ENCODE assay signal across 15 cellular contexts in genomic region chr6:14068133-14068532, GRCh38. TPM values are rescaled to one million over a fixed set of nuclear protein-coding genes. Genes with fewer than 3 reads are reported as not detected.
DNase-seq lines count a peak whose midpoint lies in the region; ATAC-seq and TF ChIP-seq lines count a peak whose summit lies in the region.
"Had no signal": no experiment of that assay in that cellular context is flagged by ENCODE, and none has a peak within 500 bp of the region (broad histone marks: within the 10 kb centered on the region; RNA-seq: fewer than 3 reads in every experiment).

No MANE protein-coding gene starts in this region.

- H3K9ac ChIP-seq in adipocyte (ENCODE audit: low read length) = no peak overlapping the region

- H3K4me1 ChIP-seq in adipocyte (ENCODE audit: control insufficient read depth, insufficient read depth, low read length) = peaks cover 46% of the 10 kb centered on the region
- no peaks in the 10 kb centered on the region for H3K4me1 ChIP-seq in CD8-positive, alpha-beta memory T cell (ENCODE audit: insufficient read depth, low read length)
- H3K4me1 ChIP-seq: body of pancreas, suprapubic skin had no signal

- no peaks in the 10 kb centered on the region for H3K36me3 Mint-ChIP-seq in CD8-positive, alpha-beta memory T cell

- no peak for TF ChIP-seq CTCF in WERI-Rb-1 (IDR thresholded peaks at IDR 0.05; ENCODE audit: low read depth, low read length)

- H3K27me3 Mint-ChIP-seq in CD8-positive, alpha-beta memory T cell = peaks cover 4 to 18% of the 10 kb centered on the region in 2 donors

- CTCF ChIA-PET in CD8-positive, alpha-beta memory T cell (lab: Charles Lee) = interaction anchor here (1.3 to 2.2 kb wide), 4 partner anchors 20 to 274 kb away, joined by 3 to 11 read pairs (median 6); no protein-coding TSS in a partner anchor

- no peak for ATAC-seq in GM21381 (IDR thresholded peaks at IDR 0.05; ENCODE audit: unreplicated experiment)
- ATAC-seq: body of pancreas, left ventricle myocardium superior had no signal

- H3K27me3 ChIP-seq in adipocyte (replicated peaks; ENCODE audit: control insufficient read depth, insufficient read depth, low read length) (no peaks in the 10 kb centered on the region), WERI-Rb-1 (ENCODE audit: insufficient read depth, low read depth, severe bottlenecking) (no peaks in the 10 kb centered on the region)
- no peaks in the 10 kb centered on the region for H3K27me3 ChIP-seq in CD8-positive, alpha-beta memory T cell (ENCODE audit: insufficient read depth, low read length, poor library complexity, severe bottlenecking)
- H3K27me3 ChIP-seq: body of pancreas, suprapubic skin had no signal

- peaks cover 0 to 2% (median 0%) of the 10 kb centered on the region in 3 donors for H3K4me1 Mint-ChIP-seq in CD8-positive, alpha-beta memory T cell

- DNase-seq in AG08396 (ENCODE audit: low spot score) = peak; percentile 34
- DNase-seq in HS-5 (ENCODE audit: low read depth) = peak; percentile 78
- peak; percentile 71 for DNase-seq in adipocyte (ENCODE audit: low read depth)
- DNase-seq in glomerular endothelial cell (ENCODE audit: extremely low read depth, low read depth, low spot score) = peak; percentile 31
- DNase-seq in CD8-positive, alpha-beta memory T cell = no peak
- no peak for DNase-seq in WERI-Rb-1
- no peak for DNase-seq in NCI-H1436 treated with DMSO at 0.1 percent for 48 hours (lab: John Stamatoyannopoulos, UW)
- DNase-seq: activated CD8-positive, alpha-beta memory T cell treated with anti-CD3 and anti-CD28 coated beads for 24 hours; body of pancreas; CD4-positive, alpha-beta T cell; left ventricle myocardium superior; NCI-H69; stimulated activated CD4-positive, alpha-beta T cell treated with anti-CD3 and anti-CD28 coated beads, Interleukin-4, amount 100 ng/mL, for 24 hours had no signal

- H3K9me3 Mint-ChIP-seq in CD8-positive, alpha-beta memory T cell = no peaks in the 10 kb centered on the region
- H3K9me3 Mint-ChIP-seq: CD4-positive, alpha-beta T cell had no signal

- POLR2A ChIA-PET in CD8-positive, alpha-beta memory T cell (lab: Charles Lee) = no interaction called here

- H3K9me3 ChIP-seq in adipocyte (ENCODE audit: control insufficient read depth, low read length) = no peaks in the 10 kb centered on the region
- H3K9me3 ChIP-seq in CD8-positive, alpha-beta memory T cell (ENCODE audit: low read length) = no peaks in the 10 kb centered on the region
- H3K9me3 ChIP-seq in WERI-Rb-1 (ENCODE audit: severe bottlenecking) = peaks cover under 1% of the 10 kb centered on the region
- H3K9me3 ChIP-seq: body of pancreas, suprapubic skin had no signal

- no peak overlapping the region for H3K27ac ChIP-seq in CD8-positive, alpha-beta memory T cell (ENCODE audit: low read depth, low read length)
- no peak overlapping the region for H3K27ac ChIP-seq in WERI-Rb-1
- H3K27ac ChIP-seq: body of pancreas, suprapubic skin had no signal

- H3K27ac Mint-ChIP-seq in CD8-positive, alpha-beta memory T cell = no peak overlapping the region
- H3K27ac Mint-ChIP-seq: CD4-positive, alpha-beta T cell had no signal

- H3K4me3 ChIP-seq in adipocyte (ENCODE audit: low read length) = no peak overlapping the region
- no peak overlapping the region for H3K4me3 ChIP-seq in CD8-positive, alpha-beta memory T cell (ENCODE audit: low read length)
- H3K4me3 ChIP-seq in WERI-Rb-1 (ENCODE audit: low read depth, low read length) = no peak overlapping the region
- H3K4me3 ChIP-seq: body of pancreas, suprapubic skin had no signal

- H3K36me3 ChIP-seq in adipocyte (ENCODE audit: control insufficient read depth, insufficient read depth, low read length, severe bottlenecking) (no peaks in the 10 kb centered on the region), WERI-Rb-1 (no peaks in the 10 kb centered on the region)
- no peaks in the 10 kb centered on the region for H3K36me3 ChIP-seq in CD8-positive, alpha-beta memory T cell (ENCODE audit: insufficient read depth, low read length)
- H3K36me3 ChIP-seq: suprapubic skin had no signal

- no peak overlapping the region for H3K4me3 Mint-ChIP-seq in CD8-positive, alpha-beta memory T cell
- H3K4me3 Mint-ChIP-seq: CD4-positive, alpha-beta T cell had no signal

RNA-seq across cellular contexts. Expression of gene CD83, which starts 49.4 kb away (rescaled TPM):
- total RNA-seq in glomerular endothelial cell = 3.2 and 3.9 TPM in 2 replicates
- 10 to 100 TPM; 53.3 to 56.2 TPM for total RNA-seq in CD8-positive, alpha-beta memory T cell
- polyA plus RNA-seq in CD8-positive, alpha-beta memory T cell = 3.2 TPM

Comparison
In these comparisons a context has a peak if more than half of its experiments do, and no peak if none do; other contexts are left out.
1. DNase-seq: peak in AG08396 (single experiment), HS-5 (single experiment), adipocyte (single experiment) and glomerular endothelial cell (single experiment); none in CD8-positive, alpha-beta memory T cell (0 of 5), WERI-Rb-1 (single experiment) and NCI-H1436 treated with DMSO at 0.1 percent for 48 hours (single experiment).
2. RNA of gene CD83, which starts 49.4 kb away (total RNA-seq): 53.3 to 56.2 TPM in CD8-positive, alpha-beta memory T cell; 3.2 to 3.9 TPM in glomerular endothelial cell; every median in the first group is over 10 times any median in the second.